Comparison of ENCODE assay signal across 31 cellular contexts in the genomic region with DNA sequence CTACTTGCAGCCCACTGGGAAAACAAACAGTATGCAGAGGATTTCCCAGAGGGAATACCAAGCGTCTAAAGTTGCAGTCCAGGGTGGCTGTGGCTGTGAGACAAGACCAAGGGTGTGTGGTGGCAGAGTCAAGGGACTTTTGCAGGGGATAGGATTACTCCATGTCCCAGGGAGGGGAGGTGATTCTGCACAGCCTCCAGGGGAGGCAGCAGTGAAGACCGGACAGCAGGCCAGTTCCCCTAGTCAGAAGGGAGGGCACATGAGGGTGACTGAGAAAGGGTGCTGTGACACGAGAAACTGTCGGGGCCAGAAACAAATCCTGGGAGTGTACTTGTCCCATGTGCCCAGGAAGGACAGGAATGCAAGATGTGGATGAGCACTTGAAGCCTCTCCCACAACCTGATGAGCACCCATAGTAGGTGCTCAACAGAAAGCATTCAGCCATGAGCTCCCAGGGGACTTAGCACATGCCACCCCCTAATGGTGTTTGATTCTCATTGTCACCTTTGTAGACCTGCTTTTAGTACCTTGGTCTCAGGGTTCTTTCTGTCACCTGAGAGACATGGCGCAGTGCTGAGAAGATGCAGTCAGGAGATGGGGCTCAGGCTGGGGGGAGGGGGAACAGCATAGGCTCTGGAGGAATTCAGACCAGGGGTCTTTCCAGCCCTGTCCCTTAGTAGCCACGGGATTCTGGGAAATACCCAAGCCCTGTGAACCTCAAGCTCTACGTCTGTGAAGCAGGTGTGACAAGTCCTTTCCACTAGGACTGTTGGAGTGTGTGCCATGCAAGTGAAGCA. TPM values are rescaled to one million over a fixed set of nuclear protein-coding genes. Genes with fewer than 3 reads are reported as not detected.
"Had no signal": no experiment of that assay in that cellular context is flagged by ENCODE, and none has a peak within 500 bp of the region (broad histone marks: within the 10 kb centered on the region; RNA-seq: fewer than 3 reads in every experiment).

No MANE protein-coding gene starts in this region.

- DNase-seq: activated B cell treated with CpG ODN at 0.5 μM for 24 hours; activated CD4-positive, alpha-beta T cell treated with anti-CD3 and anti-CD28 coated beads, Interleukin-2, amount 50 U/mL, for 4 hours; activated naive CD4-positive, alpha-beta T cell; activated T-cell treated with anti-CD3 and anti-CD28 coated beads for 4 hours; activated T-cell treated with anti-CD3 and anti-CD28 coated beads, Interleukin-2, amount 50 U/mL, for 72 hours; foreskin fibroblast; heart left ventricle; kidney glomerular epithelial cell; mammary epithelial cell; naive B cell; nephron progenitor cell; ovary; stimulated activated CD4-positive, alpha-beta T cell treated with anti-CD3 and anti-CD28 coated beads, Interleukin-1b, Interleukin-23, amount 100 ng/mL, for 48 hours; stimulated activated CD4-positive, alpha-beta T cell treated with anti-CD3 and anti-CD28 coated beads, Interleukin-4, amount 100 ng/mL, for 4 hours; stimulated activated CD8-positive, alpha-beta memory T cell treated with anti-CD3 and anti-CD28 coated beads, Interleukin-4, amount 100 ng/mL, for 48 hours; stomach; upper lobe of left lung had no signal

- H3K36me3 Mint-ChIP-seq: activated naive CD4-positive, alpha-beta T cell treated with anti-CD3 and anti-CD28 coated beads, Interleukin-2, amount 50 U/mL, for 72 hours; naive B cell; stimulated activated memory B cell treated with anti-CD40 and anti-IgM and Interleukin-4, amounts not matched to agents 10 μg/mL and 1 μg/mL and 100 μg/mL, for 72 hours had no signal

- H3K9me3 Mint-ChIP-seq: activated B cell treated with CpG ODN at 0.5 μM for 24 hours; activated naive CD4-positive, alpha-beta T cell treated with anti-CD3 and anti-CD28 coated beads, Interleukin-2, amount 50 U/mL, for 72 hours; activated T-cell treated with anti-CD3 and anti-CD28 coated beads, Interleukin-2, amount 50 U/mL, for 72 hours; central memory CD8-positive, alpha-beta T cell; dendritic cell treated with granulocyte-macrophage colony-stimulating factor and Interleukin-4, amounts not matched to agents 40 ng/mL and 50 ng/mL, for 4 days; stimulated activated memory B cell treated with anti-CD40 and anti-IgM and Interleukin-4, amounts not matched to agents 10 μg/mL and 1 μg/mL and 100 μg/mL, for 72 hours; T-helper 2 cell treated with Interferon-gamma antibody and Interleukin-4, amounts not matched to agents 5 μg/mL and 100 μg/mL, for 36 hours had no signal

- H3K4me3 ChIP-seq: breast epithelium, heart left ventricle, ovary, right atrium auricular region, smooth muscle cell, stomach, thyroid gland, upper lobe of left lung had no signal

- H3K27me3 Mint-ChIP-seq: dendritic cell treated with granulocyte-macrophage colony-stimulating factor and Interleukin-4, amounts not matched to agents 40 ng/mL and 50 ng/mL, for 4 days; stimulated activated memory B cell treated with anti-CD40 and anti-IgM and Interleukin-4, amounts not matched to agents 10 μg/mL and 1 μg/mL and 100 μg/mL, for 72 hours had no signal

- H3K4me3 Mint-ChIP-seq: activated B cell treated with CpG ODN at 0.5 μM for 24 hours; activated T-cell treated with anti-CD3 and anti-CD28 coated beads, Interleukin-2, amount 50 U/mL, for 72 hours; central memory CD8-positive, alpha-beta T cell; dendritic cell treated with granulocyte-macrophage colony-stimulating factor and Interleukin-4, amounts not matched to agents 40 ng/mL and 50 ng/mL, for 4 days; endodermal cell; naive B cell; nephron progenitor cell; stimulated activated memory B cell treated with anti-CD40 and anti-IgM and Interleukin-4, amounts not matched to agents 10 μg/mL and 1 μg/mL and 100 μg/mL, for 72 hours; T-helper 2 cell treated with Interferon-gamma antibody and Interleukin-4, amounts not matched to agents 5 μg/mL and 100 μg/mL, for 36 hours had no signal

- H3K27ac Mint-ChIP-seq: activated B cell treated with CpG ODN at 0.5 μM for 24 hours; activated naive CD4-positive, alpha-beta T cell treated with anti-CD3 and anti-CD28 coated beads, Interleukin-2, amount 50 U/mL, for 72 hours; activated T-cell treated with anti-CD3 and anti-CD28 coated beads, Interleukin-2, amount 50 U/mL, for 72 hours; dendritic cell treated with granulocyte-macrophage colony-stimulating factor and Interleukin-4, amounts not matched to agents 40 ng/mL and 50 ng/mL, for 4 days; endodermal cell; naive B cell; nephron progenitor cell; stimulated activated memory B cell treated with anti-CD40 and anti-IgM and Interleukin-4, amounts not matched to agents 10 μg/mL and 1 μg/mL and 100 μg/mL, for 72 hours; T-helper 2 cell treated with Interferon-gamma antibody and Interleukin-4, amounts not matched to agents 5 μg/mL and 100 μg/mL, for 36 hours had no signal

- H3K27me3 ChIP-seq: heart left ventricle, neutrophil, ovary, right atrium auricular region, stomach, thyroid gland, upper lobe of left lung had no signal

- H3K4me1 ChIP-seq: breast epithelium, right atrium auricular region, stomach, upper lobe of left lung had no signal

- H3K27ac ChIP-seq: breast epithelium, neutrophil, ovary, right atrium auricular region, stomach, upper lobe of left lung had no signal

- H3K4me1 Mint-ChIP-seq: activated B cell treated with CpG ODN at 0.5 μM for 24 hours; central memory CD8-positive, alpha-beta T cell; naive B cell; stimulated activated memory B cell treated with anti-CD40 and anti-IgM and Interleukin-4, amounts not matched to agents 10 μg/mL and 1 μg/mL and 100 μg/mL, for 72 hours had no signal

- H3K36me3 ChIP-seq: breast epithelium, heart left ventricle, neutrophil, ovary, right atrium auricular region, stomach, thyroid gland, upper lobe of left lung had no signal

- H3K9me3 ChIP-seq: breast epithelium, heart left ventricle, neutrophil, ovary, right atrium auricular region, thyroid gland, upper lobe of left lung had no signal

- ATAC-seq: activated naive CD4-positive, alpha-beta T cell treated with anti-CD3 and anti-CD28 coated beads, Interleukin-2, amount 50 U/mL, for 72 hours; activated T-cell treated with anti-CD3 and anti-CD28 coated beads, Interleukin-2, amount 50 U/mL, for 72 hours; esophagus mucosa; stimulated activated memory B cell treated with anti-CD40 and anti-IgM and Interleukin-4, amounts not matched to agents 10 μg/mL and 1 μg/mL and 100 μg/mL, for 72 hours had no signal

- H3K4me2 ChIP-seq: smooth muscle cell had no signal

RNA-seq across cellular contexts. Expression of gene HSFX3, which starts 18.1 kb away (rescaled TPM):
- total RNA-seq: activated B cell treated with CpG ODN at 0.5 μM for 24 hours; activated naive CD4-positive, alpha-beta T cell treated with anti-CD3 and anti-CD28 coated beads, Interleukin-2, amount 50 U/mL, for 72 hours; activated T-cell treated with anti-CD3 and anti-CD28 coated beads, Interleukin-2, amount 50 U/mL, for 72 hours; breast epithelium; endodermal cell; esophagus mucosa; liver; mammary epithelial cell; ovary; pulmonary artery endothelial cell; right atrium auricular region; smooth muscle cell; thyroid gland; upper lobe of left lung had no signal

RNA-seq across cellular contexts. Expression of gene MAGEA9B, which starts 19.4 kb away (rescaled TPM):
- total RNA-seq: activated B cell treated with CpG ODN at 0.5 μM for 24 hours; activated naive CD4-positive, alpha-beta T cell treated with anti-CD3 and anti-CD28 coated beads, Interleukin-2, amount 50 U/mL, for 72 hours; activated T-cell treated with anti-CD3 and anti-CD28 coated beads, Interleukin-2, amount 50 U/mL, for 72 hours; breast epithelium; endodermal cell; esophagus mucosa; heart left ventricle; liver; mammary epithelial cell; pulmonary artery endothelial cell; right atrium auricular region; smooth muscle cell; stomach; thyroid gland; upper lobe of left lung had no signal

RNA-seq across cellular contexts. Expression of gene HSFX2, which starts 27.3 kb away (rescaled TPM):
- total RNA-seq: activated naive CD4-positive, alpha-beta T cell treated with anti-CD3 and anti-CD28 coated beads, Interleukin-2, amount 50 U/mL, for 72 hours; endodermal cell; esophagus mucosa; mammary epithelial cell; pulmonary artery endothelial cell had no signal
